Comparison of ENCODE assay signal across 8 cellular contexts in genomic region chr4:153465922-153466636, GRCh38. TPM values are rescaled to one million over a fixed set of nuclear protein-coding genes. Genes with fewer than 3 reads are reported as not detected.
DNase-seq lines count a peak whose midpoint lies in the region; ATAC-seq and TF ChIP-seq lines count a peak whose summit lies in the region.

TSS of gene TMEM131L (plus strand) at chr4:153466360. CDS start at chr4:153466398, 38 bp downstream.

- no peaks in the 10 kb centered on the region for H3K36me3 Mint-ChIP-seq in neural crest cell (ENCODE audit: low read depth)

- under 1% methylated on average over 86 of the region's 86 CpGs for WGBS in thymus

- H3K27me3 Mint-ChIP-seq in neural crest cell (ENCODE audit: low read depth): peaks cover 16% of the 10 kb centered on the region

- no peak for TF ChIP-seq CTCF in foreskin fibroblast (IDR thresholded peaks at IDR 0.05; ENCODE audit: low read depth, low read length)
- no peak for TF ChIP-seq CTCF in neural crest cell (conservative IDR thresholded peaks at IDR 0.05)

- H3K4me3 Mint-ChIP-seq in neural crest cell: peak within 1 kb of the TSS; percentile 95

- H3K4me1 ChIP-seq in thymus (ENCODE audit: control insufficient read depth, insufficient read depth, low read length): peaks cover 18% of the 10 kb centered on the region

- H3K27ac ChIP-seq in thymus (ENCODE audit: low read depth): peak within 1 kb of the TSS; percentile 90

- H3K4me3 ChIP-seq in foreskin fibroblast (ENCODE audit: low read depth in 1 of 2, low read length in 2 of 2) (peak within 1 kb of the TSS; percentile 72 to 77), thymus (ENCODE audit: low read length) (peak within 1 kb of the TSS; percentile 85)

- peak; percentile 35 for ATAC-seq in GM21515 (IDR thresholded peaks at IDR 0.05; ENCODE audit: unreplicated experiment)

- H3K4me1 Mint-ChIP-seq in neural crest cell: peaks cover 47% of the 10 kb centered on the region

- H3K27ac Mint-ChIP-seq in neural crest cell (ENCODE audit: unreplicated experiment): peak within 1 kb of the TSS; percentile 92

- no peaks in the 10 kb centered on the region for H3K9me3 Mint-ChIP-seq in neural crest cell

- no peaks in the 10 kb centered on the region for H3K36me3 ChIP-seq in thymus (ENCODE audit: control insufficient read depth, insufficient read depth)

- H3K27me3 ChIP-seq in thymus (ENCODE audit: control insufficient read depth, insufficient read depth): no peaks in the 10 kb centered on the region

- peak; percentile 95 for DNase-seq in D341Med (ENCODE audit: low spot score)
- DNase-seq in HuH-7.5 (ENCODE audit: low spot score): peak; percentile 65
- peak; percentile 78 for DNase-seq in RPMI8226
- peak; percentile 77 for DNase-seq in activated effector memory CD4-positive, alpha-beta T cell treated with Interleukin-2 at 50 U/mL for 16 hours
- peak; percentile 66 to 86 for DNase-seq in foreskin fibroblast
- DNase-seq in neural crest cell (ENCODE audit: low read depth, low spot score): peak; percentile 59

- H3K9me3 ChIP-seq in thymus (ENCODE audit: control insufficient read depth): no peaks in the 10 kb centered on the region

RNA-seq across cellular contexts. Expression of gene TMEM131L, which starts in this region (rescaled TPM):
- 36.1 and 36.6 TPM in 2 replicates for total RNA-seq in neural crest cell
- polyA plus RNA-seq in thymus: 32.8 TPM

Comparison
In these comparisons a context has a peak if more than half of its experiments do, and no peak if none do; other contexts are left out.
1. Peak in every context shown above with its lines: DNase-seq, ATAC-seq, H3K4me3 ChIP-seq and H3K27ac ChIP-seq.